ENCODE assay signal across 8 cellular contexts in the genomic region with DNA sequence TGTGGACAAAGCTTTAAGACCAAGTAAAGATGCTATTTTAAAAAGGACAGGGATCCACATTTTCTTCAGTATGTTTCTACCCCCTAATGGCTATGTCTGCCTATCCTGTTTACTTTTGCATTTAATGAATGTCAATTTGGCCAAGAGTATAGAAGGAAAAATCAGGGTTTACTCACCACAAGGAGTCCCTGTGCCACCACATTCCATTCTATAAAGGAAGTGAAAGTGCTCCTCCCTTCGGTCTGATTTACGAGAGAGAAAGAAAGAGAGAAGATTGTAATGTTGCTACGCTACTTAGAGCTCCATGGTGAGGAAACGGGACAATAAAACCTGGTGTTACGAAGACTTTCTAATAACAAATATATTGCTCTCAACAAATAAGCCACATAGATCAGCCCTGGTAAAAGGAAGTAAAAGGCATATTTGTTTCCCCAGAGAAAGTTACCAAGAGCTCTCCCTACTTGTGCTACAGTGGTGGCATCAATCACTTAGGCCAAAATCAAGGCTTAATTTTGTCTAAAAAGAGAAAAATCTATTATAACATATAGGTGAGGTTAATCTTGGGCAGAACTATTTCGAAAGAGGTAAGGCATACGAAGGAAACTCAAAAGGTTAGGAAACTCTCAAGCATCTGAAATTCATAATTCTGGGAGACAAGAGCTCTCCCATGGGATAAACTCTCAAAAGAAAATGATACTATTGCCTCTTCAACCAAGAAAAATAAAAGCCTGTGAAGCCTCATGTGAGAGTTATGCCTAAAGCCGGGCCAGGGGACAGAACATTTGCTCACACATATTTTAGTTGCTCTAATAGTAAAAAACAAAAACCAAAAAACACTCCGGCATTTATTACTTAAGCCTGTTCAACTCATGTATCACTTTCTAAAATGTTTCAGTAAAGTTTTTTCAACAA. TPM values are rescaled to one million over a fixed set of nuclear protein-coding genes. Genes with fewer than 3 reads are reported as not detected.
A peak's percentile ranks its signal among the peaks of the same experiment; 100 is the strongest.
DNase-seq lines count a peak whose midpoint lies in the region; ATAC-seq lines count a peak whose summit lies in the region.

No MANE protein-coding gene starts in this region.

- DNase-seq in GM04503 (ENCODE audit: low read depth): peak; percentile 45
- peak; percentile 96 for DNase-seq in NOMO-1 treated with DMSO at 0.1 percent for 48 hours (lab: John Stamatoyannopoulos, UW; ENCODE audit: unreplicated experiment)
- DNase-seq in epithelial cell of prostate (ENCODE audit: low read depth, low spot score): peak; percentile 45
- DNase-seq in myocyte (ENCODE audit: low read depth): peak; percentile 71
- no peak for DNase-seq in NCI-H526 treated with DMSO at 0.1 percent for 48 hours (lab: John Stamatoyannopoulos, UW)
- no peak for DNase-seq in RKO (ENCODE audit: low spot score)

- peak; percentile 48 for ATAC-seq in HG02763 (IDR thresholded peaks at IDR 0.05; ENCODE audit: unreplicated experiment)
- ATAC-seq in HG03521 (IDR thresholded peaks at IDR 0.05; ENCODE audit: unreplicated experiment): no peak

- no peak overlapping the region for H3K27ac ChIP-seq in epithelial cell of prostate

RNA-seq across cellular contexts. Expression of a gene that starts 29.5 kb away (rescaled TPM):
- 15.5 and 17.1 TPM in 2 replicates for total RNA-seq in myocyte
- polyA plus RNA-seq in myocyte (2012): 9.1 TPM

Comparison
In these comparisons a context has a peak if more than half of its experiments do, and no peak if none do; other contexts are left out.
1. DNase-seq: peak in GM04503 (single experiment), NOMO-1 treated with DMSO at 0.1 percent for 48 hours (single experiment), epithelial cell of prostate (single experiment) and myocyte (single experiment); none in NCI-H526 treated with DMSO at 0.1 percent for 48 hours (single experiment) and RKO (single experiment).